13 cellular contexts compared by ENCODE assay signal in genomic region chr7:18499407-18500197, GRCh38. TPM values are rescaled to one million over a fixed set of nuclear protein-coding genes. Genes with fewer than 3 reads are reported as not detected.
A peak's percentile ranks its signal among the peaks of the same experiment; 100 is the strongest.
DNase-seq lines count a peak whose midpoint lies in the region; ATAC-seq and TF ChIP-seq lines count a peak whose summit lies in the region.
"Had no signal": no experiment of that assay in that cellular context is flagged by ENCODE, and none has a peak within 500 bp of the region (broad histone marks: within the 10 kb centered on the region; RNA-seq: fewer than 3 reads in every experiment).

No MANE protein-coding gene starts in this region.

- 60% methylated on average over 1 of the region's 3 CpGs for WGBS in mesenchymal stem cell
- no CpG with 5 or more reads among the region's 3 CpGs for WGBS in H9 (ENCODE audit: extremely low coverage, insufficient read length, low lambda C conversion rate)

- H3K23ac ChIP-seq in mesenchymal stem cell (ENCODE audit: low read length in 2 of 2) (no peak overlapping the region), H9 (ENCODE audit: insufficient read length, low read depth, low read length) (no peak overlapping the region)

- H3K14ac ChIP-seq in mesenchymal stem cell (ENCODE audit: low read length in 2 of 2), result no peak overlapping the region
- no peak overlapping the region for H3K14ac ChIP-seq in H9 (ENCODE audit: insufficient read depth, low read length)

- no peaks in the 10 kb centered on the region for H3K9me3 Mint-ChIP-seq in H9

- no peak overlapping the region for H3K27ac Mint-ChIP-seq in H9
- H3K27ac Mint-ChIP-seq: T-helper 17 cell had no signal

- H2BK12ac ChIP-seq in mesenchymal stem cell (ENCODE audit: low read length in 2 of 2) (no peak overlapping the region), H9 (ENCODE audit: insufficient read length, low read depth, low read length) (no peak overlapping the region)

- no peak overlapping the region for H2BK120ac ChIP-seq in mesenchymal stem cell (ENCODE audit: low read depth, low read length)
- H2BK120ac ChIP-seq in H9 (ENCODE audit: low read depth, low read length, poor library complexity, severe bottlenecking), result no peak overlapping the region

- CTCF ChIA-PET in OCI-LY7 (lab: Charles Lee; ENCODE audit: unreplicated experiment), result no interaction called here

- ATAC-seq in Right ventricle myocardium superior (ENCODE audit: poor library complexity) (peak; percentile 59), GM21528 (IDR thresholded peaks at IDR 0.05; ENCODE audit: low FRiP score, unreplicated experiment) (no peak)
- ATAC-seq: T-helper 17 cell had no signal

- H2BK20ac ChIP-seq in H9 (ENCODE audit: low read depth, low read length, poor library complexity, severe bottlenecking), result no peak overlapping the region

- no peak overlapping the region for H3K4me3 Mint-ChIP-seq in H9
- H3K4me3 Mint-ChIP-seq: T-helper 17 cell had no signal

- H3K4ac ChIP-seq in mesenchymal stem cell (ENCODE audit: low read depth in 1 of 2, low read length in 2 of 2) (no peak overlapping the region), H9 (ENCODE audit: low read depth, low read length) (no peak overlapping the region)

- BruUV-seq in OCI-LY7 (replicated peaks; lab: Mats Ljungman, UMichigan), result no TSS peak

- TF ChIP-seq CTCF in OCI-LY7 (conservative IDR thresholded peaks at IDR 0.05; ENCODE audit: low read length), result no peak
- TF ChIP-seq CTCF in cardiac muscle cell (IDR thresholded peaks at IDR 0.05; ENCODE audit: low read depth, low read length), result no peak
- TF ChIP-seq CTCF in H9 (conservative IDR thresholded peaks at IDR 0.05), result no peak

- H3K23me2 ChIP-seq in H9 (ENCODE audit: insufficient read length, low read depth, low read length, poor library complexity, severe bottlenecking), result peaks cover 8% of the 10 kb centered on the region

- intact Hi-C loops in Right ventricle myocardium superior (cut with DNase I), result no loop called here
- intact Hi-C loops in cardiac septum (cut with DNase I), result loop anchor here (5.0 kb wide), 2 partner anchors 43 to 73 kb away; no protein-coding TSS in a partner anchor
- intact Hi-C loops in OCI-LY7 (cut with micrococcal nuclease; ENCODE audit: unreplicated experiment), result loop anchor here (5.0 to 10.0 kb wide), 4 partner anchors 33 to 555 kb away; partner anchors contain the start of gene SNX13

- peak overlapping the region; percentile 46 for H3K27ac ChIP-seq in OCI-LY7 (ENCODE audit: low read depth, low read length, poor library complexity, severe bottlenecking)
- H3K27ac ChIP-seq in cardiac muscle cell, result no peak overlapping the region
- H3K27ac ChIP-seq in mesenchymal stem cell (ENCODE audit: low read length, poor library complexity, severe bottlenecking), result no peak overlapping the region
- no peak overlapping the region for H3K27ac ChIP-seq in H9 (ENCODE audit: insufficient read length, low read depth, low read length)

- H3K4me1 ChIP-seq in OCI-LY7 (ENCODE audit: insufficient read depth, low read length, poor library complexity, severe bottlenecking), result peaks cover 61% of the 10 kb centered on the region
- H3K4me1 ChIP-seq in cardiac muscle cell (ENCODE audit: low read depth), result peaks cover 43% of the 10 kb centered on the region
- H3K4me1 ChIP-seq in mesenchymal stem cell (ENCODE audit: control insufficient read depth, insufficient read depth, low read depth, low read length), result no peaks in the 10 kb centered on the region
- H3K4me1 ChIP-seq in H9 (ENCODE audit: insufficient read depth, low read length), result no peaks in the 10 kb centered on the region

- no peak overlapping the region for H3K56ac ChIP-seq in H9 (ENCODE audit: insufficient read length, low read depth, low read length)

- H2AFZ ChIP-seq in OCI-LY7 (ENCODE audit: low read length) (no peak overlapping the region), mesenchymal stem cell (ENCODE audit: low read depth, low read length) (no peak overlapping the region), H9 (ENCODE audit: low read length) (no peak overlapping the region)

- H3K36me3 ChIP-seq in OCI-LY7 (ENCODE audit: insufficient read depth, low read length), result peaks cover 24% of the 10 kb centered on the region
- H3K36me3 ChIP-seq in cardiac muscle cell, result no peaks in the 10 kb centered on the region
- no peaks in the 10 kb centered on the region for H3K36me3 ChIP-seq in mesenchymal stem cell (ENCODE audit: control insufficient read depth in 1 of 2, insufficient read depth in 2 of 2, low read depth in 1 of 2, low read length in 2 of 2)
- H3K36me3 ChIP-seq: tibial artery had no signal

- H3K18ac ChIP-seq in mesenchymal stem cell (ENCODE audit: low read depth in 1 of 2, low read length in 2 of 2) (no peak overlapping the region), H9 (ENCODE audit: insufficient read length, low read depth, low read length) (no peak overlapping the region)

- no peaks in the 10 kb centered on the region for H3K9me2 ChIP-seq in OCI-LY7 (ENCODE audit: insufficient read depth, low read length)

- no peak overlapping the region for H4K8ac ChIP-seq in mesenchymal stem cell (ENCODE audit: low read length)
- H4K8ac ChIP-seq in H9 (replicated peaks; ENCODE audit: insufficient read length, low read depth, low read length), result no peak overlapping the region

- H2BK15ac ChIP-seq in mesenchymal stem cell (ENCODE audit: low read depth, poor library complexity, severe bottlenecking) (no peak overlapping the region), H9 (ENCODE audit: low read depth, low read length) (no peak overlapping the region)

- H3K4me3 ChIP-seq in OCI-LY7 (ENCODE audit: low read depth, low read length, poor library complexity, severe bottlenecking) (peak overlapping the region; percentile 85), cardiac muscle cell (peak overlapping the region; percentile 1), mesenchymal stem cell (ENCODE audit: insufficient read depth in 1 of 2, low read depth in 1 of 2, low read length in 2 of 2) (no peak overlapping the region)
- H3K4me3 ChIP-seq: tibial artery had no signal

- H3K36me3 Mint-ChIP-seq in H9 (ENCODE audit: insufficient read depth in 1 of 3, low read depth in 3 of 3), result no peaks in the 10 kb centered on the region; a peak in 1 of 7 replicates

- DNase-seq in Right ventricle myocardium superior (no peak), cardiac septum (ENCODE audit: low spot score) (no peak), OCI-LY7 (ENCODE audit: low spot score) (peak; percentile 11), cardiac muscle cell (ENCODE audit: low read depth in 1 of 2, low spot score in 1 of 2) (no peak), retina (no peak), mesenchymal stem cell (no peak), H9 (no peak)
- DNase-seq: activated CD4-positive, alpha-beta T cell treated with anti-CD3 and anti-CD28 coated beads, Interleukin-2, amount 50 U/mL, for 4 hours; NCI-H526 treated with DMSO at 0.1 percent for 48 hours; posterior cingulate gyrus; T-helper 17 cell had no signal

- peaks cover 45 to 51% of the 10 kb centered on the region in 2 experiments for H3K4me1 Mint-ChIP-seq in H9

- H4K20me1 ChIP-seq in OCI-LY7 (ENCODE audit: insufficient read depth, low read length), result peaks cover 10% of the 10 kb centered on the region; the same call in 1 of the 2 replicates
- no peaks in the 10 kb centered on the region for H4K20me1 ChIP-seq in H9 (ENCODE audit: control insufficient read depth, insufficient read depth, insufficient read length)

- no peaks in the 10 kb centered on the region for H3K79me1 ChIP-seq in mesenchymal stem cell (replicated peaks; ENCODE audit: low read length, poor library complexity, severe bottlenecking)
- no peaks in the 10 kb centered on the region for H3K79me1 ChIP-seq in H9 (ENCODE audit: insufficient read depth, low read depth, low read length, poor library complexity, severe bottlenecking)

- H3K79me2 ChIP-seq in OCI-LY7 (ENCODE audit: insufficient read depth, low read depth, low read length) (peaks cover 90% of the 10 kb centered on the region), H9 (ENCODE audit: insufficient read depth, low read length) (no peaks in the 10 kb centered on the region)

- H2BK5ac ChIP-seq in mesenchymal stem cell (ENCODE audit: low read depth, low read length, poor library complexity, severe bottlenecking) (no peak overlapping the region), H9 (ENCODE audit: insufficient read length, low read length) (no peak overlapping the region)

- POLR2A ChIA-PET in OCI-LY7 (lab: Charles Lee), result interaction anchor here (0.6 to 18.1 kb wide), 8 partner anchors 10 to 112 kb away, joined by 3 to 532 read pairs (median 9); no protein-coding TSS in a partner anchor

- H3K9me3 ChIP-seq in OCI-LY7 (ENCODE audit: low read length) (peaks cover 4% of the 10 kb centered on the region; the same call in 1 of the 2 replicates), cardiac muscle cell (ENCODE audit: low read depth) (no peaks in the 10 kb centered on the region), mesenchymal stem cell (ENCODE audit: control insufficient read depth, low read length) (no peaks in the 10 kb centered on the region), H9 (ENCODE audit: control insufficient read depth, low read depth, low read length) (no peaks in the 10 kb centered on the region)
- H3K9me3 ChIP-seq: tibial artery had no signal

- H3K9ac ChIP-seq in mesenchymal stem cell (ENCODE audit: low read length), result no peak overlapping the region
- H3K9ac ChIP-seq in H9 (ENCODE audit: extremely low read depth, insufficient read length, low read length), result no peak overlapping the region

- H4K5ac ChIP-seq in H9 (ENCODE audit: insufficient read length, low read depth, low read length), result no peak overlapping the region

- H2AK5ac ChIP-seq in mesenchymal stem cell (ENCODE audit: low read length, severe bottlenecking), result no peak overlapping the region
- no peak overlapping the region for H2AK5ac ChIP-seq in H9 (ENCODE audit: insufficient read length, low read length)

- H3K27me3 Mint-ChIP-seq in H9 (ENCODE audit: low read depth), result no peaks in the 10 kb centered on the region
- H3K27me3 Mint-ChIP-seq: T-helper 17 cell had no signal

- H3T11ph ChIP-seq in H9 (ENCODE audit: low read length), result no peak overlapping the region

- no peaks in the 10 kb centered on the region for H3K27me3 ChIP-seq in cardiac muscle cell
- H3K27me3 ChIP-seq in mesenchymal stem cell (ENCODE audit: control insufficient read depth in 1 of 2, insufficient read depth in 1 of 2, low read length in 2 of 2), result no peaks in the 10 kb centered on the region
- H3K27me3 ChIP-seq in H9 (ENCODE audit: insufficient read depth, low read length), result no peaks in the 10 kb centered on the region
- H3K27me3 ChIP-seq: tibial artery had no signal

- H3K4me2 ChIP-seq in OCI-LY7 (ENCODE audit: low read length), result peak overlapping the region; percentile 93
- no peak overlapping the region for H3K4me2 ChIP-seq in mesenchymal stem cell (ENCODE audit: low read length, poor library complexity, severe bottlenecking)
- no peak overlapping the region for H3K4me2 ChIP-seq in H9 (ENCODE audit: insufficient read depth, insufficient read length, low read length)

- no peak overlapping the region for H4K91ac ChIP-seq in mesenchymal stem cell (ENCODE audit: low read length)
- H4K91ac ChIP-seq in H9 (ENCODE audit: insufficient read length, low read depth, low read length), result no peak overlapping the region

RNA-seq across cellular contexts. Expression of gene HDAC9, which starts 4.1 kb away (rescaled TPM):
- total RNA-seq in Right ventricle myocardium superior (22.8 TPM), cardiac septum (87.5 TPM), OCI-LY7 (2022) (58.8 and 68.2 TPM in 2 replicates), cardiac muscle cell (61.5 and 101 TPM in 2 replicates), H9 (2021) (6.9 and 7.7 TPM in 2 replicates)
- total RNA-seq in OCI-LY7 (2014; rRNA removed; shearing (Covaris generic)), result 90.3 and 91.7 TPM in 2 replicates
- 32.7 and 50.2 TPM in 2 replicates for polyA plus RNA-seq in cardiac muscle cell
- 4.0 TPM for polyA plus RNA-seq in mesenchymal stem cell (2013, experiment 1 of 2)
- 4.0 TPM for polyA plus RNA-seq in mesenchymal stem cell (2013, experiment 2 of 2)

Comparison
In these comparisons a context has a peak if more than half of its experiments do, and no peak if none do; other contexts are left out.
1. H3K4me3 ChIP-seq: peak in OCI-LY7 (single experiment) and cardiac muscle cell (single experiment); none in mesenchymal stem cell (0 of 2).